In genomic region chr3:171297228-171297627, GRCh38 we compare ENCODE assay signal across 1 cellular context.
TF ChIP-seq lines count a peak whose summit lies in the region.

No MANE protein-coding gene starts in this region.

TF ChIP-seq in HEK293, 187 proteins besides CTCF, POLR2A, EP300 and RAD21 (continued from another document):
- TF ChIP-seq ZNF518A (tag by site-specific recombination; conservative IDR thresholded peaks at IDR 0.05; ENCODE audit: low read depth) (no peak), ZNF677 (tag by site-specific recombination; IDR thresholded peaks at IDR 0.05) (no peak), YY1 (tag by site-specific recombination; IDR thresholded peaks at IDR 0.05) (no peak), ZNF561 (tag by site-specific recombination; IDR thresholded peaks at IDR 0.05; ENCODE audit: borderline replicate concordance) (no peak), MEIS1 (CRISPR knock-in tag; IDR thresholded peaks at IDR 0.05; ENCODE audit: borderline replicate concordance) (no peak), HOXA7 (CRISPR knock-in tag; IDR thresholded peaks at IDR 0.05; ENCODE audit: borderline replicate concordance) (no peak), ZNF133 (tag by site-specific recombination; IDR thresholded peaks at IDR 0.05) (no peak), KLF7 (tag by site-specific recombination; IDR thresholded peaks at IDR 0.05; ENCODE audit: borderline replicate concordance) (no peak), ZNF449 (tag by site-specific recombination; IDR thresholded peaks at IDR 0.05) (no peak), ZNF544 (tag by site-specific recombination; IDR thresholded peaks at IDR 0.05) (no peak), ZSCAN18 (tag by site-specific recombination; IDR thresholded peaks at IDR 0.05) (no peak), SETDB1 (IDR thresholded peaks at IDR 0.05; ENCODE audit: insufficient read length, low read length) (no peak), ZNF10 (tag by site-specific recombination; IDR thresholded peaks at IDR 0.05) (no peak), TSHZ1 (tag by site-specific recombination; IDR thresholded peaks at IDR 0.05; ENCODE audit: borderline replicate concordance) (no peak), ZNF548 (tag by site-specific recombination; IDR thresholded peaks at IDR 0.05) (no peak)
